In genomic region chr3:158747417-158747816, GRCh38 we compare ENCODE assay signal across 20 cellular contexts. TPM values are rescaled to one million over a fixed set of nuclear protein-coding genes. Genes with fewer than 3 reads are reported as not detected.
A peak's percentile ranks its signal among the peaks of the same experiment; 100 is the strongest.
DNase-seq lines count a peak whose midpoint lies in the region; ATAC-seq and TF ChIP-seq lines count a peak whose summit lies in the region.
"Had no signal": no experiment of that assay in that cellular context is flagged by ENCODE, and none has a peak within 500 bp of the region (broad histone marks: within the 10 kb centered on the region; RNA-seq: fewer than 3 reads in every experiment).

No MANE protein-coding gene starts in this region.

- POLR2A ChIA-PET in PC-3 (lab: Charles Lee; ENCODE audit: unreplicated experiment) = no interaction called here

- peaks cover 31% of the 10 kb centered on the region for H3K36me3 Mint-ChIP-seq in HFFc6 (ENCODE audit: low read depth)
- peaks cover 65% of the 10 kb centered on the region for H3K36me3 Mint-ChIP-seq in mesothelial cell of epicardium

- H3K36me3 ChIP-seq in PC-3 (ENCODE audit: low read depth, low read length) = no peaks in the 10 kb centered on the region; the same call in 1 of the 2 replicates
- H3K36me3 ChIP-seq: thyroid gland had no signal

- peak overlapping the region; percentile 98 for H3K27ac ChIP-seq in PC-3 (ENCODE audit: low read length)
- H3K27ac ChIP-seq: thyroid gland had no signal

- H3K4me2 ChIP-seq in PC-3 (ENCODE audit: low read length) = 0 out of 2 replicates have a peak overlapping the region, but pooled peaks have one; percentile 3

- H4K20me1 ChIP-seq in PC-3 (ENCODE audit: low read length) = no peaks in the 10 kb centered on the region

- H3K9me3 Mint-ChIP-seq in HFFc6 = no peaks in the 10 kb centered on the region; the same call in 1 of the 2 replicates
- peaks cover 8% of the 10 kb centered on the region for H3K9me3 Mint-ChIP-seq in mesothelial cell of epicardium

- peaks cover 6% of the 10 kb centered on the region for H3F3A ChIP-seq in PC-3 (ENCODE audit: low read length, unreplicated experiment)

- no peak for TF ChIP-seq POLR2A in GM18505 (IDR thresholded peaks at IDR 0.05; ENCODE audit: borderline replicate concordance, extremely low read depth, insufficient read depth, insufficient read length)

- peaks cover 39% of the 10 kb centered on the region for H3K4me1 Mint-ChIP-seq in HFFc6 (ENCODE audit: low read depth)
- H3K4me1 Mint-ChIP-seq in mesothelial cell of epicardium = peaks cover 21% of the 10 kb centered on the region

- H3K27ac Mint-ChIP-seq in HFFc6 = peak overlapping the region; percentile 75
- peak overlapping the region; percentile 82 for H3K27ac Mint-ChIP-seq in mesothelial cell of epicardium
- H3K27ac Mint-ChIP-seq: T-helper 17 cell had no signal

- H3K4me3 Mint-ChIP-seq in HFFc6 (peak overlapping the region; percentile 13), mesothelial cell of epicardium (no peak overlapping the region)
- H3K4me3 Mint-ChIP-seq: T-helper 17 cell had no signal

- ATAC-seq in GM18505 (IDR thresholded peaks at IDR 0.05; ENCODE audit: unreplicated experiment) (peak; percentile 16), PC-3 (no peak), HG02981 (IDR thresholded peaks at IDR 0.05; ENCODE audit: unreplicated experiment) (no peak)
- ATAC-seq: stimulated activated naive CD8-positive, alpha-beta T cell treated with anti-CD3 and anti-CD28 coated beads, Interleukin-15, Interleukin-2, amounts not matched to agents 100 U/mL and 50 U/mL, for 24 hours; T-helper 17 cell had no signal

- TF ChIP-seq CTCF in HFFc6 (IDR thresholded peaks at IDR 0.05) = no peak
- TF ChIP-seq CTCF in PC-3 (conservative IDR thresholded peaks at IDR 0.05; ENCODE audit: low read depth, low read length) = no peak
- no peak for TF ChIP-seq CTCF in mesothelial cell of epicardium (IDR thresholded peaks at IDR 0.05; ENCODE audit: unreplicated experiment)

- no peak overlapping the region for H3K4me3 ChIP-seq in PC-3 (ENCODE audit: low read length)
- H3K4me3 ChIP-seq: thyroid gland had no signal

- H3K9me3 ChIP-seq in PC-3 (ENCODE audit: low read length) = no peaks in the 10 kb centered on the region
- H3K9me3 ChIP-seq: thyroid gland had no signal

- peaks cover 57% of the 10 kb centered on the region for H3K4me1 ChIP-seq in PC-3 (ENCODE audit: insufficient read depth, low read length)
- H3K4me1 ChIP-seq: thyroid gland had no signal

- no peaks in the 10 kb centered on the region for H3K27me3 ChIP-seq in PC-3 (ENCODE audit: low read length)
- H3K27me3 ChIP-seq: thyroid gland had no signal

- no TSS peak for BruUV-seq in PC-3 (replicated peaks; lab: Mats Ljungman, UMichigan)

- H2AFZ ChIP-seq in PC-3 (ENCODE audit: low read length) = no peak overlapping the region

- H3K9me2 ChIP-seq in PC-3 (replicated peaks; ENCODE audit: low read length) = no peaks in the 10 kb centered on the region

- H3K9ac ChIP-seq in PC-3 (ENCODE audit: low read length) = peak overlapping the region; percentile 71

- H3K79me2 ChIP-seq in PC-3 (ENCODE audit: low read length) = no peaks in the 10 kb centered on the region

- intact Hi-C loops in PC-3 (cut with micrococcal nuclease) = no loop called here

- DNase-seq in HFFc6 = no peak
- DNase-seq in PC-3 = no peak
- DNase-seq in mesothelial cell of epicardium (ENCODE audit: low spot score in 2 of 2, unreplicated experiment in 2 of 2) = no peak
- DNase-seq in central memory CD4-positive, alpha-beta T cell = no peak
- no peak for DNase-seq in COLO668 (lab: John Stamatoyannopoulos, UW; ENCODE audit: unreplicated experiment)
- no peak for DNase-seq in hippocampal formation (lab: John Stamatoyannopoulos, UW)
- DNase-seq: activated gamma-delta T cell; COR-L47; cortex of kidney; H7; KG1; NCI-H187; NCI-H2227 treated with DMSO at 0.1 percent for 48 hours; small intestine; stimulated activated CD4-positive, alpha-beta T cell treated with anti-CD3 and anti-CD28 coated beads, Interleukin-4, amount 100 ng/mL, for 1 hour; stimulated activated naive CD8-positive, alpha-beta T cell treated with anti-CD3 and anti-CD28 coated beads, Interleukin-15, Interleukin-2, amounts not matched to agents 100 U/mL and 50 U/mL, for 24 hours; T-helper 17 cell; thyroid gland had no signal

- H3K27me3 Mint-ChIP-seq in HFFc6 (ENCODE audit: insufficient read depth) = 0 out of 2 replicates have a peak, but pooled peaks cover 2% of the 10 kb centered on the region
- H3K27me3 Mint-ChIP-seq in mesothelial cell of epicardium (ENCODE audit: low read depth) = no peaks in the 10 kb centered on the region
- H3K27me3 Mint-ChIP-seq: T-helper 17 cell had no signal

- CTCF ChIA-PET in PC-3 (lab: Charles Lee) = no interaction called here

RNA-seq across cellular contexts. Expression of gene RARRES1, which starts 15.2 kb away (rescaled TPM):
- total RNA-seq in HFFc6 (2021; fragmentation: NEBNext Ultra II Directional; extraction: Animal tissue kit (Norgen Biotek cat#: 25700)) = 1 to 10 TPM in 1 of 6 experiments, under 1 TPM in 4, not detected in 1; 0.51 to 1.3 (median 0.77) TPM
- total RNA-seq in PC-3 (2014; rRNA removed) (0.73 TPM in 1 of 2 replicates, not detected in the other), mesothelial cell of epicardium (48.9 to 53.0 TPM (median 51.9 TPM) in 3 replicates)
- total RNA-seq: H7, T-helper 17 cell had no signal

RNA-seq across cellular contexts. Expression of gene MFSD1, which starts 54.4 kb away (rescaled TPM):
- total RNA-seq in HFFc6 (2021; fragmentation: NEBNext Ultra II Directional; extraction: Animal tissue kit (Norgen Biotek cat#: 25700)) = 10 to 100 TPM; 61.6 to 75.4 (median 68.8) TPM
- 45.2 and 45.3 TPM in 2 replicates for total RNA-seq in PC-3 (2014; rRNA removed)
- 30.9 to 32.2 TPM (median 31.5 TPM) in 3 replicates for total RNA-seq in mesothelial cell of epicardium

Comparison
In these comparisons a context has a peak if more than half of its experiments do, and no peak if none do; other contexts are left out.
1. RNA of gene RARRES1, which starts 15.2 kb away (total RNA-seq): 48.9 to 53.0 TPM in mesothelial cell of epicardium; 0.51 to 1.3 TPM in HFFc6 and 0.73 TPM in PC-3; every median in the first group is over 10 times any median in the second.